ENCODE assay signal across 8 cellular contexts in the genomic region with DNA sequence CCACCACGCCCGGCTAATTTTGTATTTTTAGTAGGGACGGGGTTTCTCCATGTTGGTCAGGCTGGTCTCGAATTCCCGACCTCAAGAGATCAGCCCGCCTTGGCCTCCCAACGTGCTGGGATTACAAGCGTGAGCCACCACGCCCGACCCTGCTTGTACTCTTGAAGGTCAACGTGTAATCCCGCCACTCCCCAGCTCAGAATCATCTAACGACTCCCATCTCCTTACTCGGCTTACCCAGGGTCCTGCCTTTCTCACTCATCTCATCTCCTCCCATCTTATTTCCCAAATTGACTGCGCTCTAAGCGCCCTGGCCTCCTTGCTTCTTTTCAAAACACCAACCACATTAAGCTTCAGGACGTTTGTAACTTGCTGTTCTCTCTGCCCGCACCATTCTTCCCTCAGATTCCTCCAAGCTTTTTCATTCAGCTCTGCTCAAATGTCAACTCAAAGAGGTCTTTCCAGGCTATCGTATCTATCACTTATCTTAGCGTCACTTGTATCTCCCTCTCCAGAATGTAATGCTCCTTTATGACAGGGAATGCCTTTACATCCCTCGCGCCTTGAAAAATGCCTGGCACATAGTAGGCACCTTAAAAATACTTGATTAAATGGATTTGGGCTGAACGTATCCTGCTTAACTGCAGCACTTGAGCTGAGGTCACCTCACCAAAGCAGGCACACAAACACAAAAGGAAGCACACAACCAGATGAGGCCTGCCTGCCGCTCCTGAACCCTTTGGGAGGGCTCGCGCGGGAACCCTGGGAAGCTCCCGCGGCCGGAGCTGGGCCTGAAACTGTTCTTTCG. TPM values are rescaled to one million over a fixed set of nuclear protein-coding genes. Genes with fewer than 3 reads are reported as not detected.
DNase-seq lines count a peak whose midpoint lies in the region; ATAC-seq and TF ChIP-seq lines count a peak whose summit lies in the region.

No MANE protein-coding gene starts in this region.

- TSS peak; percentile 91 for BruUV-seq in PC-9 (replicated peaks; lab: Mats Ljungman, UMichigan)

- H3K4me2 ChIP-seq in PC-9: peak overlapping the region; percentile 87

- peak; percentile 0 to 1 for ATAC-seq in natural killer cell treated with Interleukin-12 subunit alpha and Interleukin-12 subunit beta and Interleukin-15 and Interleukin-18, amount 100 ng/mL, for 72 hours
- ATAC-seq in GM21723 (IDR thresholded peaks at IDR 0.05; ENCODE audit: unreplicated experiment) (no peak), GM18520 (IDR thresholded peaks at IDR 0.05; ENCODE audit: unreplicated experiment) (no peak)

- H3K9me2 ChIP-seq in PC-9 (ENCODE audit: insufficient read depth): no peaks in the 10 kb centered on the region

- H3K9me3 Mint-ChIP-seq in natural killer cell treated with Interleukin-12 subunit alpha and Interleukin-12 subunit beta and Interleukin-15 and Interleukin-18, amount 100 ng/mL, for 72 hours: peaks cover 4% of the 10 kb centered on the region

- peak overlapping the region; percentile 87 for H2AFZ ChIP-seq in PC-9

- H3K4me1 Mint-ChIP-seq in natural killer cell treated with Interleukin-12 subunit alpha and Interleukin-12 subunit beta and Interleukin-15 and Interleukin-18, amount 100 ng/mL, for 72 hours (ENCODE audit: low read depth in 2 of 2): peaks cover 15 to 30% of the 10 kb centered on the region in 2 donors

- H3K79me2 ChIP-seq in PC-9 (ENCODE audit: low read depth): peaks cover 47% of the 10 kb centered on the region

- peak overlapping the region; percentile 95 for H3K27ac ChIP-seq in PC-9

- CTCF ChIA-PET in PC-9 (lab: Charles Lee): interaction anchor here (0.9 kb wide), 1 partner anchor 260 kb away, joined by 5 read pairs; no protein-coding TSS in a partner anchor

- H3K9ac ChIP-seq in endocrine pancreas (ENCODE audit: control insufficient read depth, insufficient read depth, low read length): peak overlapping the region; percentile 96

- H3K27me3 ChIP-seq in PC-9 (ENCODE audit: insufficient read depth, low read depth) (no peaks in the 10 kb centered on the region), endocrine pancreas (ENCODE audit: control insufficient read depth, insufficient read depth, low read length) (no peaks in the 10 kb centered on the region)

- peak overlapping the region; percentile 97 for H3K4me3 Mint-ChIP-seq in natural killer cell treated with Interleukin-12 subunit alpha and Interleukin-12 subunit beta and Interleukin-15 and Interleukin-18, amount 100 ng/mL, for 72 hours

- H3K27ac Mint-ChIP-seq in natural killer cell treated with Interleukin-12 subunit alpha and Interleukin-12 subunit beta and Interleukin-15 and Interleukin-18, amount 100 ng/mL, for 72 hours: peak overlapping the region; percentile 97 to 99

- H3K27me3 Mint-ChIP-seq in natural killer cell treated with Interleukin-12 subunit alpha and Interleukin-12 subunit beta and Interleukin-15 and Interleukin-18, amount 100 ng/mL, for 72 hours: peaks cover 0 to 3% of the 10 kb centered on the region in 2 donors

- peaks cover 23% of the 10 kb centered on the region for H3K4me1 ChIP-seq in PC-9 (replicated peaks; ENCODE audit: insufficient read depth)
- peaks cover 19% of the 10 kb centered on the region for H3K4me1 ChIP-seq in endocrine pancreas (ENCODE audit: control insufficient read depth, insufficient read depth, low read length)

- intact Hi-C loops in PC-9 (cut with micrococcal nuclease; ENCODE audit: unreplicated experiment): loop anchor here (1.0 to 5.0 kb wide), 6 partner anchors 205 to 932 kb away; a partner anchor contains a TSS

- peaks cover 17% of the 10 kb centered on the region for H3K36me3 Mint-ChIP-seq in natural killer cell treated with Interleukin-12 subunit alpha and Interleukin-12 subunit beta and Interleukin-15 and Interleukin-18, amount 100 ng/mL, for 72 hours

- POLR2A ChIA-PET in PC-9 (lab: Charles Lee; ENCODE audit: unreplicated experiment): interaction anchor here (0.5 to 0.9 kb wide), 6 partner anchors 10 to 255 kb away, joined by 3 to 9 read pairs (median 5); no protein-coding TSS in a partner anchor

- TF ChIP-seq CTCF in PC-9 (conservative IDR thresholded peaks at IDR 0.05): no peak

- 0 out of 2 replicates have a peak, but pooled peaks cover under 1% of the 10 kb centered on the region for H3K36me3 ChIP-seq in PC-9 (ENCODE audit: low read depth)
- H3K36me3 ChIP-seq in endocrine pancreas (ENCODE audit: control insufficient read depth, insufficient read depth, low read length): no peaks in the 10 kb centered on the region

- H4K20me1 ChIP-seq in PC-9 (ENCODE audit: insufficient read depth): peaks cover 5% of the 10 kb centered on the region; the same call in 1 of the 2 replicates

- H3K9me3 ChIP-seq in PC-9 (ENCODE audit: insufficient read depth, low read depth) (no peaks in the 10 kb centered on the region), endocrine pancreas (ENCODE audit: control insufficient read depth, low read length) (no peaks in the 10 kb centered on the region)

- DNase-seq in SIG-M5 treated with dmso at 0.1 percent for 504 hours (lab: John Stamatoyannopoulos, UW; ENCODE audit: unreplicated experiment): peak; percentile 63
- no peak for DNase-seq in SIG-M5 (lab: John Stamatoyannopoulos, UW)
- peak in 1 of 2 experiments; percentile 43 for DNase-seq in PC-9
- DNase-seq in natural killer cell treated with Interleukin-12 subunit alpha and Interleukin-12 subunit beta and Interleukin-15 and Interleukin-18, amount 100 ng/mL, for 72 hours (ENCODE audit: low spot score): no peak
- DNase-seq in GM19238 (ENCODE audit: insufficient read length, low spot score): no peak

- H3K4me3 ChIP-seq in PC-9 (peak overlapping the region; percentile 100), endocrine pancreas (ENCODE audit: control insufficient read depth, insufficient read depth, low read length) (peak overlapping the region; percentile 95)

- peaks cover 17% of the 10 kb centered on the region for H3F3A ChIP-seq in PC-9 (ENCODE audit: insufficient read depth, low read depth)

RNA-seq across cellular contexts. Expression of a gene that starts 1.4 kb away (rescaled TPM):
- 42.1 and 50.3 TPM in 2 replicates for total RNA-seq in PC-9 (2021)
- total RNA-seq in natural killer cell treated with Interleukin-12 subunit alpha and Interleukin-12 subunit beta and Interleukin-15 and Interleukin-18, amount 100 ng/mL, for 72 hours: 10 to 100 TPM; 44.5 to 57.6 TPM

Comparison
In these comparisons a context has a peak if more than half of its experiments do, and no peak if none do; other contexts are left out.
1. ATAC-seq: peak in natural killer cell treated with Interleukin-12 subunit alpha and Interleukin-12 subunit beta and Interleukin-15 and Interleukin-18, amount 100 ng/mL, for 72 hours (2 of 2); none in GM21723 (single experiment) and GM18520 (single experiment).